ENCODE assay signal across 23 cellular contexts in genomic region chr1:45243476-45244343, GRCh38.
"Had no signal": no experiment of that assay in that cellular context is flagged by ENCODE, and none has a peak within 500 bp of the region (broad histone marks: within the 10 kb centered on the region; RNA-seq: fewer than 3 reads in every experiment).

No MANE protein-coding gene starts in this region.

- H3K4me1 Mint-ChIP-seq: activated B cell treated with CpG ODN at 0.5 μM for 24 hours, neural progenitor cell had no signal

- H3K27me3 Mint-ChIP-seq: activated naive CD8-positive, alpha-beta T cell treated with anti-CD3 and anti-CD28 coated beads for 36 hours; activated T-helper 17 cell treated with anti-CD3 and anti-CD28 coated beads, Interleukin-2, amount 50 U/mL, for 72 hours; naive thymus-derived CD4-positive, alpha-beta T cell; stimulated activated naive CD8-positive, alpha-beta T cell treated with anti-CD3 and anti-CD28 coated beads, Interleukin-15, amount 100 ng/mL, for 72 hours had no signal

- H3K4me3 Mint-ChIP-seq: activated B cell treated with CpG ODN at 0.5 μM for 24 hours; activated CD4-positive, alpha-beta memory T cell treated with anti-CD3 and anti-CD28 coated beads for 36 hours; activated naive CD8-positive, alpha-beta T cell treated with anti-CD3 and anti-CD28 coated beads for 36 hours; activated T-helper 17 cell treated with anti-CD3 and anti-CD28 coated beads, Interleukin-2, amount 50 U/mL, for 72 hours; naive thymus-derived CD4-positive, alpha-beta T cell; neural progenitor cell; stimulated activated naive CD8-positive, alpha-beta T cell treated with anti-CD3 and anti-CD28 coated beads, Interleukin-15, amount 100 ng/mL, for 72 hours had no signal

- H3K4me3 ChIP-seq: body of pancreas, dorsolateral prefrontal cortex, neural progenitor cell, ovary, right lobe of liver, suprapubic skin, transverse colon, uterus had no signal

- DNase-seq: activated B cell treated with CpG ODN at 0.5 μM for 24 hours; activated CD4-positive, alpha-beta memory T cell treated with anti-CD3 and anti-CD28 coated beads for 36 hours; activated CD4-positive, alpha-beta T cell treated with anti-CD3 and anti-CD28 coated beads for 4 hours; activated naive CD4-positive, alpha-beta T cell; activated naive CD8-positive, alpha-beta T cell treated with anti-CD3 and anti-CD28 coated beads for 36 hours; activated T-cell treated with anti-CD3 and anti-CD28 coated beads, Interleukin-2, amount 50 U/mL, for 1 hour; body of pancreas; caudate nucleus; dorsolateral prefrontal cortex; left cardiac atrium; mesendoderm; naive thymus-derived CD4-positive, alpha-beta T cell; ovary; right lobe of liver; small intestine; stimulated activated CD4-positive, alpha-beta T cell treated with anti-CD3 and anti-CD28 coated beads, Interleukin-15, amount 100 ng/mL, for 24 hours; stimulated activated CD4-positive, alpha-beta T cell treated with anti-CD3 and anti-CD28 coated beads, Interleukin-2, amount 100 ng/mL, for 48 hours; stimulated activated naive CD8-positive, alpha-beta T cell treated with anti-CD3 and anti-CD28 coated beads, Interleukin-15, amount 100 ng/mL, for 72 hours; transverse colon; uterus had no signal

- H3K27ac Mint-ChIP-seq: activated B cell treated with CpG ODN at 0.5 μM for 24 hours; activated CD4-positive, alpha-beta memory T cell treated with anti-CD3 and anti-CD28 coated beads for 36 hours; activated naive CD8-positive, alpha-beta T cell treated with anti-CD3 and anti-CD28 coated beads for 36 hours; activated T-helper 17 cell treated with anti-CD3 and anti-CD28 coated beads, Interleukin-2, amount 50 U/mL, for 72 hours; naive thymus-derived CD4-positive, alpha-beta T cell; neural progenitor cell; stimulated activated naive CD8-positive, alpha-beta T cell treated with anti-CD3 and anti-CD28 coated beads, Interleukin-15, amount 100 ng/mL, for 72 hours had no signal

- H3K36me3 Mint-ChIP-seq: neural progenitor cell had no signal
